8 cellular contexts compared by ENCODE assay signal in genomic region chr17:75632863-75633483, GRCh38. TPM values are rescaled to one million over a fixed set of nuclear protein-coding genes. Genes with fewer than 3 reads are reported as not detected.
DNase-seq lines count a peak whose midpoint lies in the region; ATAC-seq and TF ChIP-seq lines count a peak whose summit lies in the region.

TSS of gene SMIM5 (plus strand) at chr17:75633434. CDS start at chr17:75640202, 6,768 bp downstream.

- H3K27ac Mint-ChIP-seq in activated T-cell treated with anti-CD3 and anti-CD28 coated beads, Interleukin-2, amount 50 U/mL, for 72 hours: no peak within 1 kb of the TSS

- no peaks in the 10 kb centered on the region for H3K27me3 Mint-ChIP-seq in activated T-cell treated with anti-CD3 and anti-CD28 coated beads, Interleukin-2, amount 50 U/mL, for 72 hours (ENCODE audit: low read depth)

- no peaks in the 10 kb centered on the region for H3K9me3 Mint-ChIP-seq in activated T-cell treated with anti-CD3 and anti-CD28 coated beads, Interleukin-2, amount 50 U/mL, for 72 hours

- WGBS in esophagus muscularis mucosa: 0% methylated on average over 1 of the region's 19 CpGs

- intact Hi-C loops in esophagus muscularis mucosa (cut with DNase I): loop anchor here (1.0 to 5.0 kb wide), 2 partner anchors 46 to 117 kb away; partner anchors contain the start of gene MYO15B

- H3K36me3 Mint-ChIP-seq in activated T-cell treated with anti-CD3 and anti-CD28 coated beads, Interleukin-2, amount 50 U/mL, for 72 hours (ENCODE audit: insufficient read depth in 2 of 2): no peaks in the 10 kb centered on the region

- TF ChIP-seq EP300 in esophagus muscularis mucosa (IDR thresholded peaks at IDR 0.05): no peak

- H3K4me3 ChIP-seq in Peyer's patch: peak within 1 kb of the TSS in 2 of 4 donors; percentile 1 to 31
- peak within 1 kb of the TSS; percentile 35 to 48 (median 40) for H3K4me3 ChIP-seq in esophagus muscularis mucosa

- H3K4me3 Mint-ChIP-seq in activated T-cell treated with anti-CD3 and anti-CD28 coated beads, Interleukin-2, amount 50 U/mL, for 72 hours: no peak within 1 kb of the TSS

- H3K27me3 ChIP-seq in Peyer's patch (no peaks in the 10 kb centered on the region), esophagus muscularis mucosa (no peaks in the 10 kb centered on the region)

- H3K36me3 ChIP-seq in Peyer's patch (peaks cover 0 to 3% (median 0%) of the 10 kb centered on the region in 3 donors), esophagus muscularis mucosa (peaks cover 0 to 32% (median 15%) of the 10 kb centered on the region in 4 donors)

- DNase-seq in DMS114 treated with DMSO at 0.1 percent for 48 hours (lab: John Stamatoyannopoulos, UW; ENCODE audit: unreplicated experiment) (peak; percentile 23), Peyer's patch (peak; percentile 79 to 93 (median 91)), esophagus muscularis mucosa (ENCODE audit: extremely low spot score) (peak; percentile 97), myocyte (ENCODE audit: low read depth) (peak; percentile 98)
- peak; percentile 84 to 86 for DNase-seq in activated T-cell treated with anti-CD3 and anti-CD28 coated beads, Interleukin-2, amount 50 U/mL, for 72 hours
- peak; percentile 75 for DNase-seq in stimulated activated CD8-positive, alpha-beta memory T cell treated with anti-CD3 and anti-CD28 coated beads, Interleukin-4, amount 100 ng/mL, for 24 hours (ENCODE audit: low read depth)

- peaks cover 6% of the 10 kb centered on the region for H3K4me1 Mint-ChIP-seq in activated T-cell treated with anti-CD3 and anti-CD28 coated beads, Interleukin-2, amount 50 U/mL, for 72 hours (ENCODE audit: low read depth)

- H3K4me1 ChIP-seq in Peyer's patch: peaks cover 5 to 62% (median 9%) of the 10 kb centered on the region in 4 donors
- peaks cover 24 to 31% (median 30%) of the 10 kb centered on the region in 4 donors for H3K4me1 ChIP-seq in esophagus muscularis mucosa

- peak within 1 kb of the TSS; percentile 45 to 88 (median 66) for H3K27ac ChIP-seq in Peyer's patch
- H3K27ac ChIP-seq in esophagus muscularis mucosa (replicated peaks in 1 of 4): peak within 1 kb of the TSS; percentile 74 to 86 (median 86)

- peak; percentile 53 for ATAC-seq in HG03354 (IDR thresholded peaks at IDR 0.05; ENCODE audit: poor library complexity, severe bottlenecking, unreplicated experiment)
- ATAC-seq in activated T-cell treated with anti-CD3 and anti-CD28 coated beads, Interleukin-2, amount 50 U/mL, for 72 hours (replicated peaks in 1 of 2): peak; percentile 79 to 85
- no peak for ATAC-seq in HG03135 (IDR thresholded peaks at IDR 0.05; ENCODE audit: unreplicated experiment)

- TF ChIP-seq POLR2A in Peyer's patch (IDR thresholded peaks at IDR 0.05) (peak in 1 of 2 donors; percentile 23), esophagus muscularis mucosa (IDR thresholded peaks at IDR 0.05; ENCODE audit: low read depth) (peak; percentile 2)

- H3K9me3 ChIP-seq in Peyer's patch: no peaks in the 10 kb centered on the region
- no peaks in the 10 kb centered on the region for H3K9me3 ChIP-seq in esophagus muscularis mucosa

- TF ChIP-seq CTCF in Peyer's patch (IDR thresholded peaks at IDR 0.05) (peak; percentile 89 to 96 (median 92)), esophagus muscularis mucosa (IDR thresholded peaks at IDR 0.05) (peak in 2 of 3 experiments; percentile 95 to 96)

RNA-seq across cellular contexts. Expression of gene SMIM5, which starts in this region (rescaled TPM):
- total RNA-seq in Peyer's patch: 100 to 1,000 TPM in 1 of 4 donors, 10 to 100 TPM in 2, not detected in 1; 68.8 to 161 (median 97.1) TPM
- total RNA-seq in activated T-cell treated with anti-CD3 and anti-CD28 coated beads, Interleukin-2, amount 50 U/mL, for 72 hours: 1 to 10 TPM; 1.4 to 2.4 TPM
- total RNA-seq in esophagus muscularis mucosa: 1 to 10 TPM; 4.3 to 6.6 (median 5.6) TPM
- 1.8 and 4.4 TPM in 2 replicates for total RNA-seq in myocyte
- 2.0 TPM for polyA plus RNA-seq in myocyte (2012)

Comparison
In these comparisons a context has a peak if more than half of its experiments do, and no peak if none do; other contexts are left out.
1. DNase-seq: peak in every context shown above with its lines; median percentile 98 in myocyte; 97 in esophagus muscularis mucosa; 91 in Peyer's patch; 85 in activated T-cell treated with anti-CD3 and anti-CD28 coated beads, Interleukin-2, amount 50 U/mL, for 72 hours; 75 in stimulated activated CD8-positive, alpha-beta memory T cell treated with anti-CD3 and anti-CD28 coated beads, Interleukin-4, amount 100 ng/mL, for 24 hours; 23 in DMS114 treated with DMSO at 0.1 percent for 48 hours.